18 cellular contexts compared by ENCODE assay signal in the genomic region with DNA sequence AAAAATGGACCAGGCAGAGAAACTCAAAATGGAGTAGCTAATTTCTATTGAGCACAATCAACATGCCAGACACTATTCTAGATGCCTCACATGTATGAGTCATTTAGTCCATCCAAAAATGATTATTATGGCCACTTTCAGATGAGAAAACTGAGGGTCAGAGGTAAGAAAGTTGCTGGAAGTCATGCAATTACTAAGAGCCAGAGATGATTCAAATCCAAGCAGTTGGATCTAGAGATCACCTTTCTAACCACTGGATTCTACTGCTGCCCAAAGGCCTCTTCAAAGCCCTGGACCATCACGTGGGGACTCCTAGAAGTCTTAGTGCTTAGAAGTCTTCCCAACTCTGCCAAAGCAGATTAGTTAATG. TPM values are rescaled to one million over a fixed set of nuclear protein-coding genes. Genes with fewer than 3 reads are reported as not detected.
A peak's percentile ranks its signal among the peaks of the same experiment; 100 is the strongest.
DNase-seq lines count a peak whose midpoint lies in the region; ATAC-seq, FAIRE-seq and TF ChIP-seq lines count a peak whose summit lies in the region.
"Had no signal": no experiment of that assay in that cellular context is flagged by ENCODE, and none has a peak within 500 bp of the region (broad histone marks: within the 10 kb centered on the region; RNA-seq: fewer than 3 reads in every experiment).

No MANE protein-coding gene starts in this region.

- TF ChIP-seq CTCF in body of pancreas (IDR thresholded peaks at IDR 0.05): no peak

- no peak overlapping the region for H3K4me3 ChIP-seq in body of pancreas
- H3K4me3 ChIP-seq: heart left ventricle, PC-9, thyroid gland had no signal

- H3K27me3 ChIP-seq in body of pancreas: no peaks in the 10 kb centered on the region
- H3K27me3 ChIP-seq: heart left ventricle, thyroid gland had no signal

- DNase-seq in GM12891 (ENCODE audit: insufficient read length, low spot score): no peak
- DNase-seq in NCI-H774 (lab: John Stamatoyannopoulos, UW): no peak
- DNase-seq in body of pancreas: no peak
- DNase-seq in NCI-H2171 (lab: John Stamatoyannopoulos, UW): no peak
- DNase-seq: activated naive CD4-positive, alpha-beta T cell treated with anti-CD3 and anti-CD28 coated beads, Interleukin-2, amount 10 ng/mL, durations not matched to agents 7 days and 5 days; dermis blood vessel endothelial cell; erythroblast; heart left ventricle; kidney; NCI-H446; PC-9; thyroid gland had no signal

- FAIRE-seq in GM12891 (lab: Jason Lieb, UNC): no peak
- FAIRE-seq: kidney had no signal

- H3K36me3 ChIP-seq in body of pancreas (replicated peaks in 1 of 2; ENCODE audit: insufficient read depth in 1 of 2, low read depth in 2 of 2): no peaks in the 10 kb centered on the region
- H3K36me3 ChIP-seq: heart left ventricle, thyroid gland had no signal

- no peaks in the 10 kb centered on the region for H3K4me1 ChIP-seq in body of pancreas
- H3K4me1 ChIP-seq: thyroid gland had no signal

- ATAC-seq in GM19035 (IDR thresholded peaks at IDR 0.05; ENCODE audit: unreplicated experiment) (peak; percentile 57), HG02763 (IDR thresholded peaks at IDR 0.05; ENCODE audit: unreplicated experiment) (peak; percentile 41), HG03439 (IDR thresholded peaks at IDR 0.05; ENCODE audit: unreplicated experiment) (peak; percentile 56), GM21723 (IDR thresholded peaks at IDR 0.05; ENCODE audit: unreplicated experiment) (no peak), body of pancreas (no peak)
- ATAC-seq: sciatic nerve had no signal

- H3K27ac ChIP-seq in body of pancreas: no peak overlapping the region
- H3K27ac ChIP-seq: PC-9, thyroid gland, VCaP had no signal

- 42 to 79% methylated on average over 1 of the region's 1 CpG for WGBS in body of pancreas, 2 donors

- intact Hi-C loops in body of pancreas (cut with DNase I): no loop called here

- TF ChIP-seq POLR2A in GM12891 (IDR thresholded peaks at IDR 0.05; ENCODE audit: low read depth, low read length) (no peak), body of pancreas (IDR thresholded peaks at IDR 0.05) (no peak)

- H3K9me3 ChIP-seq in body of pancreas: no peaks in the 10 kb centered on the region
- H3K9me3 ChIP-seq: heart left ventricle, thyroid gland had no signal

TF ChIP-seq in GM12891, 5 proteins besides CTCF, POLR2A, EP300 and RAD21:
- TF ChIP-seq POU2F2 (IDR thresholded peaks at IDR 0.05; ENCODE audit: low read depth, low read length) (peak; percentile 10; the same call in 1 of the 2 replicates), SPI1 (IDR thresholded peaks at IDR 0.05; ENCODE audit: low read depth, low read length) (no peak), TAF1 (IDR thresholded peaks at IDR 0.05; ENCODE audit: low read depth, low read length) (no peak), PAX5 (IDR thresholded peaks at IDR 0.05; ENCODE audit: insufficient read depth, low read length, severe bottlenecking) (no peak), POLR2AphosphoS5 (IDR thresholded peaks at IDR 0.05; ENCODE audit: low read depth, low read length) (no peak)

RNA-seq across cellular contexts. Expression of a gene that starts 51.8 kb away (rescaled TPM):
- 13.2 TPM for polyA plus RNA-seq in GM12891 (2012; ENCODE audit: low read depth, missing spikeins)
- not detected for total RNA-seq in body of pancreas
- total RNA-seq: dermis blood vessel endothelial cell, heart left ventricle, kidney, PC-9, sciatic nerve, thyroid gland had no signal
- polyA plus RNA-seq: heart left ventricle had no signal

Comparison
In these comparisons a context has a peak if more than half of its experiments do, and no peak if none do; other contexts are left out.
1. ATAC-seq: peak in GM19035 (single experiment), HG02763 (single experiment) and HG03439 (single experiment); none in GM21723 (single experiment) and body of pancreas (single experiment).